Comparison of ENCODE assay signal across 8 cellular contexts in genomic region chr3:12662593-12663310, GRCh38. TPM values are rescaled to one million over a fixed set of nuclear protein-coding genes. Genes with fewer than 3 reads are reported as not detected.
DNase-seq lines count a peak whose midpoint lies in the region; ATAC-seq and TF ChIP-seq lines count a peak whose summit lies in the region.

No MANE protein-coding gene starts in this region.

- ATAC-seq in HG02943 (IDR thresholded peaks at IDR 0.05; ENCODE audit: low read depth, unreplicated experiment) (peak; percentile 25), T-cell (replicated peaks in 1 of 4) (no peak), HG02623 (IDR thresholded peaks at IDR 0.05; ENCODE audit: unreplicated experiment) (no peak)

- H3K9me3 Mint-ChIP-seq in T-cell = no peaks in the 10 kb centered on the region

- peak overlapping the region; percentile 93 to 99 (median 98) for H3K4me3 Mint-ChIP-seq in T-cell

- in situ Hi-C loops in astrocyte of the spinal cord (cut with HindIII; ENCODE audit: low sequenced_read_pairs) = no loop called here

- peak overlapping the region; percentile 97 for H3K9ac ChIP-seq in iPS-20b (ENCODE audit: low read depth, low read length)
- H3K9ac ChIP-seq in skeletal muscle satellite cell (ENCODE audit: low read depth, low read length) = peak overlapping the region; percentile 99

- CTCF ChIA-PET in T-cell (lab: Charles Lee) = interaction anchor here in 1 of 2 donors (0.8 kb wide), 1 partner anchor 58 kb away, joined by 7 read pairs; no protein-coding TSS in a partner anchor

- H3K27ac Mint-ChIP-seq in T-cell = peak overlapping the region; percentile 72 to 94

- H3K27me3 ChIP-seq in iPS-20b (ENCODE audit: insufficient read depth, low read length) = no peaks in the 10 kb centered on the region
- H3K27me3 ChIP-seq in skeletal muscle satellite cell (ENCODE audit: control insufficient read depth, insufficient read depth, low read length) = no peaks in the 10 kb centered on the region

- DNase-seq in Ammon's horn (ENCODE audit: low spot score) = peak; percentile 31
- DNase-seq in T-cell = peak in 19 of 34 experiments; percentile 4 to 27 (median 10)
- DNase-seq in astrocyte of the spinal cord (ENCODE audit: low read depth, low spot score) = peak; percentile 35
- DNase-seq in NK-92 treated with Interleukin-12 subunit alpha and Interleukin-12 subunit beta, amount 100 ng/mL, for 24 hours (lab: John Stamatoyannopoulos, UW) = no peak

- POLR2A ChIA-PET in T-cell (lab: Charles Lee) = interaction anchor here (0.5 to 1.3 kb wide), 5 partner anchors 10 to 159 kb away, joined by 3 to 9 read pairs (median 4); no protein-coding TSS in a partner anchor

- H3K4me1 ChIP-seq in iPS-20b (ENCODE audit: insufficient read depth, low read length) (no peaks in the 10 kb centered on the region; the same call in 1 of the 2 replicates), skeletal muscle satellite cell (ENCODE audit: control insufficient read depth, insufficient read depth, low read length) (peaks cover 40% of the 10 kb centered on the region)

- H3K9me3 ChIP-seq in iPS-20b (ENCODE audit: insufficient read depth, low read depth, low read length) = no peaks in the 10 kb centered on the region
- no peaks in the 10 kb centered on the region for H3K9me3 ChIP-seq in skeletal muscle satellite cell (replicated peaks; ENCODE audit: low read length)

- TF ChIP-seq CTCF in astrocyte of the spinal cord (IDR thresholded peaks at IDR 0.05; ENCODE audit: low read depth, low read length) = no peak

- H3K4me1 Mint-ChIP-seq in T-cell = peaks cover 41 to 52% (median 47%) of the 10 kb centered on the region in 3 donors

- H3K4me3 ChIP-seq in astrocyte of the spinal cord (ENCODE audit: low read depth, low read length) (peak overlapping the region; percentile 94), iPS-20b (ENCODE audit: low read length) (peak overlapping the region; percentile 78), skeletal muscle satellite cell (ENCODE audit: low read length) (peak overlapping the region; percentile 78)

- H3K4me2 ChIP-seq in skeletal muscle satellite cell (ENCODE audit: low read length) = peak overlapping the region; percentile 86

- H3K27ac ChIP-seq in iPS-20b (ENCODE audit: low read length) = peak overlapping the region; percentile 59

- no peaks in the 10 kb centered on the region for H3K36me3 ChIP-seq in iPS-20b (ENCODE audit: insufficient read depth, low read depth, low read length)
- H3K36me3 ChIP-seq in skeletal muscle satellite cell (ENCODE audit: insufficient read depth, low read length) = no peaks in the 10 kb centered on the region

- peaks cover 3% of the 10 kb centered on the region for H3K36me3 Mint-ChIP-seq in T-cell

- no peaks in the 10 kb centered on the region for H3K27me3 Mint-ChIP-seq in T-cell

RNA-seq across cellular contexts. Expression of gene RAF1, which starts 1.2 kb away (rescaled TPM):
- total RNA-seq in T-cell = 100 to 1,000 TPM in 4 of 5 donors, 10 to 100 TPM in 1; 95.3 to 112 (median 105) TPM
- total RNA-seq in skeletal muscle satellite cell (2012; rRNA removed) = 52.6 and 53.7 TPM in 2 replicates
